Comparison of ENCODE assay signal across 12 cellular contexts in the genomic region with DNA sequence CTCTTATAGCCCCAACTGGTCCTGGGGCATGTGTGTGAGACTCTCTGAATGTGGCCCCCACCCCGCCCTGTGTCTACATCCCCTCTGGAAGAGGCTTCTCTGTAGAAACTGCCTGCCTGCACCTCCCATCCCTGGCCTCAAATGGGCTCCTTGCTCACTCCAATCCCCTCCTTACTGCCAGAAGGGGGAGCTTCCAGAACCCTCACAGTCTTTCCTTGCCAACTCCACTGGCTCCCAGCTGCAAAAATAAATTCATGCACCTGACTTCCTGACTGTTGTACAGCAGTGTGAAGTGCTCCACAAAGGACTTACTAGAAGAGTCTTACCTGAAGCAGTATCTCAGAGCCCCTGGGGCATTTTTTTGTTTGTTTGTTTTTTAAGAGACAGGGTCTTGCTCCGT. TPM values are rescaled to one million over a fixed set of nuclear protein-coding genes. Genes with fewer than 3 reads are reported as not detected.
DNase-seq lines count a peak whose midpoint lies in the region; ATAC-seq and TF ChIP-seq lines count a peak whose summit lies in the region.
"Had no signal": no experiment of that assay in that cellular context is flagged by ENCODE, and none has a peak within 500 bp of the region (broad histone marks: within the 10 kb centered on the region; RNA-seq: fewer than 3 reads in every experiment).

No MANE protein-coding gene starts in this region.

- peaks cover 2% of the 10 kb centered on the region for H3K36me3 ChIP-seq in cardiac muscle cell
- H3K36me3 ChIP-seq in PC-9 (ENCODE audit: low read depth): no peaks in the 10 kb centered on the region
- H3K36me3 ChIP-seq in upper lobe of right lung: peaks cover 48% of the 10 kb centered on the region
- peaks cover 5% of the 10 kb centered on the region for H3K36me3 ChIP-seq in hepatocyte (replicated peaks; ENCODE audit: insufficient read depth, low read depth)

- H4K20me1 ChIP-seq in PC-9 (ENCODE audit: insufficient read depth): no peaks in the 10 kb centered on the region
- no peaks in the 10 kb centered on the region for H4K20me1 ChIP-seq in hepatocyte (ENCODE audit: insufficient read depth, poor library complexity, severe bottlenecking)

- WGBS in hepatocyte (ENCODE audit: low lambda C conversion rate, missing lambda C conversion rate): 100% methylated on average over 2 of the region's 2 CpGs

- H2AFZ ChIP-seq in PC-9: no peak overlapping the region
- H2AFZ ChIP-seq in hepatocyte: no peak overlapping the region

- CTCF ChIA-PET in PC-9 (lab: Charles Lee): no interaction called here

- ATAC-seq in left ventricle myocardium superior: no peak
- ATAC-seq in upper lobe of right lung: peak; percentile 48
- ATAC-seq in HG03457 (IDR thresholded peaks at IDR 0.05; ENCODE audit: unreplicated experiment): no peak
- no peak for ATAC-seq in HG03108 (IDR thresholded peaks at IDR 0.05; ENCODE audit: unreplicated experiment)
- ATAC-seq: pancreas had no signal

- intact Hi-C loops in left ventricle myocardium superior (cut with micrococcal nuclease): no loop called here
- intact Hi-C loops in PC-9 (cut with micrococcal nuclease; ENCODE audit: unreplicated experiment): no loop called here
- intact Hi-C loops in upper lobe of right lung (cut with DNase I): no loop called here

- H3K9me2 ChIP-seq in PC-9 (ENCODE audit: insufficient read depth): no peaks in the 10 kb centered on the region
- H3K9me2 ChIP-seq in hepatocyte (replicated peaks; ENCODE audit: insufficient read depth): no peaks in the 10 kb centered on the region

- H3K4me2 ChIP-seq in PC-9 (no peak overlapping the region), hepatocyte (no peak overlapping the region)

- no peaks in the 10 kb centered on the region for H3K27me3 ChIP-seq in cardiac muscle cell
- no peaks in the 10 kb centered on the region for H3K27me3 ChIP-seq in PC-9 (ENCODE audit: insufficient read depth, low read depth)
- no peaks in the 10 kb centered on the region for H3K27me3 ChIP-seq in upper lobe of right lung
- no peaks in the 10 kb centered on the region for H3K27me3 ChIP-seq in hepatocyte
- H3K27me3 ChIP-seq: pancreas had no signal

- no peaks in the 10 kb centered on the region for H3F3A ChIP-seq in PC-9 (ENCODE audit: insufficient read depth, low read depth)

- DNase-seq in cardiac muscle cell (ENCODE audit: low read depth in 1 of 2, low spot score in 1 of 2): no peak
- no peak for DNase-seq in left ventricle myocardium superior
- no peak for DNase-seq in PC-9
- DNase-seq in fibroblast of mammary gland (ENCODE audit: low read depth): no peak
- no peak for DNase-seq in upper lobe of right lung
- DNase-seq in hepatocyte (ENCODE audit: low spot score): no peak
- DNase-seq: activated CD4-positive, alpha-beta T cell treated with anti-CD3 and anti-CD28 coated beads, Interleukin-2, amount 10 ng/mL, durations not matched to agents 7 days and 5 days; effector CD4-positive, alpha-beta T cell; pancreas; stimulated activated CD4-positive, alpha-beta T cell treated with anti-CD3 and anti-CD28 coated beads, Interleukin-2, amount 100 ng/mL, for 48 hours had no signal

- peak overlapping the region; percentile 4 for H3K27ac ChIP-seq in cardiac muscle cell
- no peak overlapping the region for H3K27ac ChIP-seq in PC-9
- no peak overlapping the region for H3K27ac ChIP-seq in upper lobe of right lung
- H3K27ac ChIP-seq in hepatocyte: no peak overlapping the region
- H3K27ac ChIP-seq: pancreas had no signal

- H3K9me3 ChIP-seq in cardiac muscle cell (ENCODE audit: low read depth): no peaks in the 10 kb centered on the region
- no peaks in the 10 kb centered on the region for H3K9me3 ChIP-seq in PC-9 (ENCODE audit: insufficient read depth, low read depth)
- H3K9me3 ChIP-seq in upper lobe of right lung: no peaks in the 10 kb centered on the region
- no peaks in the 10 kb centered on the region for H3K9me3 ChIP-seq in hepatocyte (ENCODE audit: low read depth)
- H3K9me3 ChIP-seq: pancreas had no signal

- H3K4me1 ChIP-seq in cardiac muscle cell (ENCODE audit: low read depth): no peaks in the 10 kb centered on the region
- H3K4me1 ChIP-seq in PC-9 (replicated peaks; ENCODE audit: insufficient read depth): no peaks in the 10 kb centered on the region
- H3K4me1 ChIP-seq in upper lobe of right lung: no peaks in the 10 kb centered on the region
- no peaks in the 10 kb centered on the region for H3K4me1 ChIP-seq in hepatocyte (ENCODE audit: insufficient read depth)
- H3K4me1 ChIP-seq: pancreas had no signal

- no TSS peak for BruUV-seq in PC-9 (replicated peaks; lab: Mats Ljungman, UMichigan)

- H3K4me3 ChIP-seq in cardiac muscle cell: no peak overlapping the region
- no peak overlapping the region for H3K4me3 ChIP-seq in PC-9
- no peak overlapping the region for H3K4me3 ChIP-seq in fibroblast of mammary gland (ENCODE audit: control insufficient read depth, low read depth, low read length)
- no peak overlapping the region for H3K4me3 ChIP-seq in upper lobe of right lung
- no peak overlapping the region for H3K4me3 ChIP-seq in hepatocyte
- H3K4me3 ChIP-seq: pancreas had no signal

- H3K79me2 ChIP-seq in PC-9 (ENCODE audit: low read depth) (no peaks in the 10 kb centered on the region), hepatocyte (no peaks in the 10 kb centered on the region)

- POLR2A ChIA-PET in PC-9 (lab: Charles Lee; ENCODE audit: unreplicated experiment): no interaction called here

- TF ChIP-seq CTCF in cardiac muscle cell (IDR thresholded peaks at IDR 0.05; ENCODE audit: low read depth, low read length): peak; percentile 26
- TF ChIP-seq CTCF in PC-9 (conservative IDR thresholded peaks at IDR 0.05): peak; percentile 20; the same call in 1 of the 2 replicates
- TF ChIP-seq CTCF in fibroblast of mammary gland (conservative IDR thresholded peaks at IDR 0.05; ENCODE audit: control insufficient read depth, insufficient read depth, low read depth, low read length): peak; percentile 22
- no peak for TF ChIP-seq CTCF in upper lobe of right lung (IDR thresholded peaks at IDR 0.05)
- TF ChIP-seq CTCF in hepatocyte (IDR thresholded peaks at IDR 0.05; ENCODE audit: poor library complexity): no peak

RNA-seq across cellular contexts. Expression of a gene that starts 15.2 kb away (rescaled TPM):
- total RNA-seq in cardiac muscle cell (0.88 and 1.3 TPM in 2 replicates), left ventricle myocardium superior (not detected), PC-9 (2021) (not detected in 2 replicates), upper lobe of right lung (0.58 TPM), hepatocyte (50.9 and 58.2 TPM in 2 replicates)
- polyA plus RNA-seq in cardiac muscle cell (0.94 and 4.8 TPM in 2 replicates), hepatocyte (30.4 and 56.8 TPM in 2 replicates)
- total RNA-seq: activated CD4-positive, alpha-beta T cell treated with anti-CD3 and anti-CD28 coated beads, Interleukin-2, amount 10 ng/mL, durations not matched to agents 7 days and 5 days had no signal

Comparison
In these comparisons a context has a peak if more than half of its experiments do, and no peak if none do; other contexts are left out.
1. CTCF ChIP-seq: peak in cardiac muscle cell (single experiment), PC-9 (single experiment) and fibroblast of mammary gland (single experiment); none in upper lobe of right lung (single experiment) and hepatocyte (single experiment).
2. RNA of a gene that starts 15.2 kb away (total RNA-seq): 50.9 to 58.2 TPM in hepatocyte; 0.88 to 1.3 TPM in cardiac muscle cell, 0.58 TPM in upper lobe of right lung (single experiment), not detected in left ventricle myocardium superior (single experiment) and not detected in PC-9; every median in the first group is over 10 times any median in the second.